2 cellular contexts compared by ENCODE assay signal in the genomic region with DNA sequence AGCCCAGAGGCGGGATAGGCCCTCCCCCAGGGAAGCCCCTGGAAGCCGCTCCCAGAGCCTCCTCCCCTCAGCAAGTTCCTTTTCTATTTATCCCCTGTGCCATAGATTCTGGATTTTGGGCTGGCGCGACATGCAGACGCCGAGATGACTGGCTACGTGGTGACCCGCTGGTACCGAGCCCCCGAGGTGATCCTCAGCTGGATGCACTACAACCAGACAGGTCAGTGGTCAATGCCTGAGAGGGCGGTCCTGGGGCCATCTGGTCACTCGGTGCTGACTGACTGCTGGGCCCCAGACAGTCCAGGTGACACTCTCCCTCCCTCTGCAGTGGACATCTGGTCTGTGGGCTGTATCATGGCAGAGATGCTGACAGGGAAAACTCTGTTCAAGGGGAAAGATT.
TF ChIP-seq lines count a peak whose summit lies in the region.

No MANE protein-coding gene starts in this region.

TF ChIP-seq in SK-N-SH, 30 proteins besides CTCF, POLR2A, EP300 and RAD21 (continued from another document):
- no peak for TF ChIP-seq IRF3 (IDR thresholded peaks at IDR 0.05; ENCODE audit: low read depth, low read length)
- TF ChIP-seq NRF1 (IDR thresholded peaks at IDR 0.05; ENCODE audit: low read depth, low read length), result no peak
- no peak for TF ChIP-seq FOXM1 (IDR thresholded peaks at IDR 0.05; ENCODE audit: low read depth)
- TF ChIP-seq, protein P1, sequence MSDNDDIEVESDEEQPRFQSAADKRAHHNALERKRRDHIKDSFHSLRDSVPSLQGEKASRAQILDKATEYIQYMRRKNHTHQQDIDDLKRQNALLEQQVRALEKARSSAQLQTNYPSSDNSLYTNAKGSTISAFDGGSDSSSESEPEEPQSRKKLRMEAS (IDR thresholded peaks at IDR 0.05; ENCODE audit: low read depth), result no peak
- no peak for TF ChIP-seq FOSL2 (IDR thresholded peaks at IDR 0.05; ENCODE audit: borderline replicate concordance, low read depth)
- no peak for TF ChIP-seq POLR2AphosphoS5 (IDR thresholded peaks at IDR 0.05; ENCODE audit: low read depth, low read length)
- no peak for TF ChIP-seq RFX5 (IDR thresholded peaks at IDR 0.05; ENCODE audit: low read length)
- TF ChIP-seq FOXJ3 (CRISPR knock-in tag; IDR thresholded peaks at IDR 0.05), result no peak
- TF ChIP-seq RCOR1 (IDR thresholded peaks at IDR 0.05; ENCODE audit: low read length), result no peak
- TF ChIP-seq, protein P2, sequence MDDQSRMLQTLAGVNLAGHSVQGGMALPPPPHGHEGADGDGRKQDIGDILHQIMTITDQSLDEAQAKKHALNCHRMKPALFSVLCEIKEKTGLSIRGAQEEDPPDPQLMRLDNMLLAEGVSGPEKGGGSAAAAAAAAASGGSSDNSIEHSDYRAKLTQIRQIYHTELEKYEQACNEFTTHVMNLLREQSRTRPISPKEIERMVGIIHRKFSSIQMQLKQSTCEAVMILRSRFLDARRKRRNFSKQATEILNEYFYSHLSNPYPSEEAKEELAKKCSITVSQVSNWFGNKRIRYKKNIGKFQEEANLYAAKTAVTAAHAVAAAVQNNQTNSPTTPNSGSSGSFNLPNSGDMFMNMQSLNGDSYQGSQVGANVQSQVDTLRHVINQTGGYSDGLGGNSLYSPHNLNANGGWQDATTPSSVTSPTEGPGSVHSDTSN (IDR thresholded peaks at IDR 0.05), result no peak
- no peak for TF ChIP-seq TEAD4 (IDR thresholded peaks at IDR 0.05; ENCODE audit: borderline replicate concordance, insufficient read depth)
- no peak for TF ChIP-seq USF1 (IDR thresholded peaks at IDR 0.05; ENCODE audit: borderline replicate concordance, low read depth)

TF ChIP-seq in SK-N-SH treated with all-trans-retinoic acid at 6 μM for 48 hours, 23 proteins besides CTCF, POLR2A, EP300 and RAD21 (continued from another document):
- TF ChIP-seq PATZ1 (CRISPR knock-in tag; IDR thresholded peaks at IDR 0.05; ENCODE audit: borderline replicate concordance) (no peak), SNAI2 (CRISPR knock-in tag; IDR thresholded peaks at IDR 0.05) (no peak), TCF4 (CRISPR knock-in tag; IDR thresholded peaks at IDR 0.05; ENCODE audit: borderline replicate concordance) (no peak), RARB (CRISPR knock-in tag; IDR thresholded peaks at IDR 0.05) (no peak), ZNF565 (CRISPR knock-in tag; conservative IDR thresholded peaks at IDR 0.05; ENCODE audit: low read depth) (no peak)
